In the genomic region with DNA sequence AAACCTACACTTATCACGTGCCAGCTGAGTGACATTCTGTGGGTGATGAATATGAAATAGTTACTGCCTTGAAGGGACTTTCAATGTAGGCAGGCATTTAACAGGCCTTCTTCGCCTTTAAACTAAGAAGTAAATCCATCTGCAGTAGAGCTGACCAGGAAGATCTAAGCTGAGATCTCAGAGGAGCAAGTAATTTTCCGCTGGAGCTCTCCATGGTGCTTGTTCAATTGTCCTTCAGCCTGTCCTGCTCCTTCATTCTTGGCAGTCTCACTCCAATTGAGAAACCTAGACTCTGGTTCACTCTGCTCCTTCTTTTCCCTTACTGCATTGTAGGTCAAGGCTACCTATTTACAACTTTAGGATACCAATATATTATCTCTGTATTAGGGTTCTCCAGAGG, we compare ENCODE assay signal across 12 cellular contexts.
DNase-seq lines count a peak whose midpoint lies in the region; ATAC-seq, FAIRE-seq and TF ChIP-seq lines count a peak whose summit lies in the region.
"Had no signal": no experiment of that assay in that cellular context is flagged by ENCODE, and none has a peak within 500 bp of the region (broad histone marks: within the 10 kb centered on the region; RNA-seq: fewer than 3 reads in every experiment).

No MANE protein-coding gene starts in this region.

- H3K36me3 ChIP-seq in osteoblast (ENCODE audit: insufficient read depth, low read length) (no peaks in the 10 kb centered on the region), gastroesophageal sphincter (no peaks in the 10 kb centered on the region)
- H3K36me3 ChIP-seq: spleen had no signal

- H3K79me2 ChIP-seq in H9 (ENCODE audit: insufficient read depth, low read length) (no peaks in the 10 kb centered on the region), osteoblast (ENCODE audit: insufficient read depth, low read length) (no peaks in the 10 kb centered on the region)

- H3T11ph ChIP-seq in H9 (ENCODE audit: low read length): no peak overlapping the region

- H2AFZ ChIP-seq in H9 (ENCODE audit: low read length): no peak overlapping the region
- H2AFZ ChIP-seq in osteoblast (ENCODE audit: low read length): no peak overlapping the region

- no peak overlapping the region for H3K27ac Mint-ChIP-seq in H9
- H3K27ac Mint-ChIP-seq: dendritic cell treated with granulocyte-macrophage colony-stimulating factor and Interleukin-4, amounts not matched to agents 40 ng/mL and 50 ng/mL, for 4 days had no signal

- no peak overlapping the region for H3K14ac ChIP-seq in H9 (ENCODE audit: insufficient read depth, low read length)

- TF ChIP-seq EP300 in gastroesophageal sphincter (IDR thresholded peaks at IDR 0.05): no peak

- H3K4me2 ChIP-seq in H9 (ENCODE audit: insufficient read depth, insufficient read length, low read length): no peak overlapping the region
- H3K4me2 ChIP-seq in osteoblast (ENCODE audit: insufficient read depth, low read length): no peak overlapping the region

- no peak overlapping the region for H3K56ac ChIP-seq in H9 (ENCODE audit: insufficient read length, low read depth, low read length)

- no peak for TF ChIP-seq CTCF in H9 (conservative IDR thresholded peaks at IDR 0.05)
- no peak for TF ChIP-seq CTCF in epithelial cell of esophagus (IDR thresholded peaks at IDR 0.05; ENCODE audit: insufficient read depth, low read depth, low read length, missing control alignments)
- TF ChIP-seq CTCF in osteoblast (IDR thresholded peaks at IDR 0.05; ENCODE audit: extremely low read depth, low read depth, low read length): no peak
- no peak for TF ChIP-seq CTCF in gastroesophageal sphincter (IDR thresholded peaks at IDR 0.05)

- no peak overlapping the region for H4K8ac ChIP-seq in H9 (replicated peaks; ENCODE audit: insufficient read length, low read depth, low read length)

- H2BK15ac ChIP-seq in H9 (ENCODE audit: low read depth, low read length): no peak overlapping the region

- H2BK5ac ChIP-seq in H9 (ENCODE audit: insufficient read length, low read length): no peak overlapping the region

- WGBS in H9 (ENCODE audit: extremely low coverage, insufficient read length, low lambda C conversion rate): no CpG with 5 or more reads among the region's 3 CpGs
- 91 to 92% methylated on average over 3 of the region's 3 CpGs for WGBS in gastroesophageal sphincter (ENCODE audit: low coverage in 1 of 2), 2 donors

- H3K4me1 Mint-ChIP-seq in H9: peaks cover 23 to 27% of the 10 kb centered on the region in 2 experiments
- H3K4me1 Mint-ChIP-seq: stimulated activated naive CD8-positive, alpha-beta T cell treated with anti-CD3 and anti-CD28 coated beads, Interleukin-15, amount 100 ng/mL, for 72 hours had no signal

- no peak overlapping the region for H3K9ac ChIP-seq in H9 (ENCODE audit: extremely low read depth, insufficient read length, low read length)

- DNase-seq in H9 (peak; percentile 56), epithelial cell of esophagus (ENCODE audit: low read depth) (peak; percentile 55), osteoblast (ENCODE audit: insufficient read length, low spot score, missing footprints) (peak; percentile 14), RCC 7860 (ENCODE audit: low spot score) (no peak), pons (ENCODE audit: low spot score) (no peak)
- DNase-seq: left colon; MV-4-11; spleen; stimulated activated naive CD8-positive, alpha-beta T cell treated with anti-CD3 and anti-CD28 coated beads, Interleukin-15, amount 100 ng/mL, for 72 hours had no signal

- peaks cover 7% of the 10 kb centered on the region; the same call in 1 of the 2 replicates for H3K4me1 ChIP-seq in H9 (ENCODE audit: insufficient read depth, low read length)
- no peaks in the 10 kb centered on the region for H3K4me1 ChIP-seq in osteoblast (ENCODE audit: insufficient read depth, low read length)
- peaks cover 0 to 22% (median 3%) of the 10 kb centered on the region in 3 donors for H3K4me1 ChIP-seq in gastroesophageal sphincter
- H3K4me1 ChIP-seq: spleen had no signal

- H3K27ac ChIP-seq in H9 (ENCODE audit: insufficient read length, low read depth, low read length) (no peak overlapping the region), osteoblast (ENCODE audit: low read depth, low read length) (no peak overlapping the region), gastroesophageal sphincter (no peak overlapping the region)
- H3K27ac ChIP-seq: spleen had no signal

- no peaks in the 10 kb centered on the region for H4K20me1 ChIP-seq in H9 (ENCODE audit: control insufficient read depth, insufficient read depth, insufficient read length)
- no peaks in the 10 kb centered on the region for H4K20me1 ChIP-seq in osteoblast (ENCODE audit: insufficient read depth, low read length)

- no peak overlapping the region for H2BK120ac ChIP-seq in H9 (ENCODE audit: low read depth, low read length, poor library complexity, severe bottlenecking)

- H3K27me3 ChIP-seq in H9 (ENCODE audit: insufficient read depth, low read length): no peaks in the 10 kb centered on the region
- H3K27me3 ChIP-seq in osteoblast (ENCODE audit: insufficient read depth, low read length): no peaks in the 10 kb centered on the region
- H3K27me3 ChIP-seq in gastroesophageal sphincter: no peaks in the 10 kb centered on the region
- H3K27me3 ChIP-seq: spleen had no signal

- H3K9me3 ChIP-seq in H9 (ENCODE audit: control insufficient read depth, low read depth, low read length) (no peaks in the 10 kb centered on the region), osteoblast (ENCODE audit: low read depth, low read length) (no peaks in the 10 kb centered on the region), gastroesophageal sphincter (no peaks in the 10 kb centered on the region)
- H3K9me3 ChIP-seq: spleen had no signal

- FAIRE-seq in RCC 7860 (lab: Jason Lieb, UNC): no peak

- H3K79me1 ChIP-seq in H9 (ENCODE audit: insufficient read depth, low read depth, low read length, poor library complexity, severe bottlenecking): no peaks in the 10 kb centered on the region

- no peak overlapping the region for H2BK20ac ChIP-seq in H9 (ENCODE audit: low read depth, low read length, poor library complexity, severe bottlenecking)

- H4K91ac ChIP-seq in H9 (ENCODE audit: insufficient read length, low read depth, low read length): no peak overlapping the region

- H4K5ac ChIP-seq in H9 (ENCODE audit: insufficient read length, low read depth, low read length): no peak overlapping the region

- H3K4me3 Mint-ChIP-seq in H9: no peak overlapping the region
- H3K4me3 Mint-ChIP-seq: dendritic cell treated with granulocyte-macrophage colony-stimulating factor and Interleukin-4, amounts not matched to agents 40 ng/mL and 50 ng/mL, for 4 days; stimulated activated naive CD8-positive, alpha-beta T cell treated with anti-CD3 and anti-CD28 coated beads, Interleukin-15, amount 100 ng/mL, for 72 hours had no signal

- H3K23ac ChIP-seq in H9 (ENCODE audit: insufficient read length, low read depth, low read length): no peak overlapping the region

- H3K27me3 Mint-ChIP-seq in H9 (ENCODE audit: low read depth): no peaks in the 10 kb centered on the region
- H3K27me3 Mint-ChIP-seq: dendritic cell treated with granulocyte-macrophage colony-stimulating factor and Interleukin-4, amounts not matched to agents 40 ng/mL and 50 ng/mL, for 4 days; stimulated activated naive CD8-positive, alpha-beta T cell treated with anti-CD3 and anti-CD28 coated beads, Interleukin-15, amount 100 ng/mL, for 72 hours had no signal

- H2AK5ac ChIP-seq in H9 (ENCODE audit: insufficient read length, low read length): no peak overlapping the region

- H3K4me3 ChIP-seq in epithelial cell of esophagus (ENCODE audit: low read length) (no peak overlapping the region), osteoblast (ENCODE audit: insufficient read depth, low read length) (no peak overlapping the region), gastroesophageal sphincter (no peak overlapping the region)
- H3K4me3 ChIP-seq: spleen had no signal

- no peaks in the 10 kb centered on the region for H3K9me3 Mint-ChIP-seq in H9

- H3K23me2 ChIP-seq in H9 (ENCODE audit: insufficient read length, low read depth, low read length, poor library complexity, severe bottlenecking): no peaks in the 10 kb centered on the region

- H3K4ac ChIP-seq in H9 (ENCODE audit: low read depth, low read length): no peak overlapping the region

- no peak overlapping the region for H3K18ac ChIP-seq in H9 (ENCODE audit: insufficient read length, low read depth, low read length)

- H2BK12ac ChIP-seq in H9 (ENCODE audit: insufficient read length, low read depth, low read length): no peak overlapping the region

- no peaks in the 10 kb centered on the region; a peak in 1 of 7 replicates for H3K36me3 Mint-ChIP-seq in H9 (ENCODE audit: insufficient read depth in 1 of 3, low read depth in 3 of 3)

- TF ChIP-seq POLR2A in gastroesophageal sphincter (IDR thresholded peaks at IDR 0.05): no peak

- ATAC-seq in gastroesophageal sphincter: no peak
- ATAC-seq: left colon; stimulated activated naive CD8-positive, alpha-beta T cell treated with anti-CD3 and anti-CD28 coated beads, Interleukin-15, amount 100 ng/mL, for 72 hours had no signal

TF ChIP-seq in PFSK-1, 5 proteins besides CTCF, POLR2A, EP300 and RAD21:
- TF ChIP-seq, protein P1, sequence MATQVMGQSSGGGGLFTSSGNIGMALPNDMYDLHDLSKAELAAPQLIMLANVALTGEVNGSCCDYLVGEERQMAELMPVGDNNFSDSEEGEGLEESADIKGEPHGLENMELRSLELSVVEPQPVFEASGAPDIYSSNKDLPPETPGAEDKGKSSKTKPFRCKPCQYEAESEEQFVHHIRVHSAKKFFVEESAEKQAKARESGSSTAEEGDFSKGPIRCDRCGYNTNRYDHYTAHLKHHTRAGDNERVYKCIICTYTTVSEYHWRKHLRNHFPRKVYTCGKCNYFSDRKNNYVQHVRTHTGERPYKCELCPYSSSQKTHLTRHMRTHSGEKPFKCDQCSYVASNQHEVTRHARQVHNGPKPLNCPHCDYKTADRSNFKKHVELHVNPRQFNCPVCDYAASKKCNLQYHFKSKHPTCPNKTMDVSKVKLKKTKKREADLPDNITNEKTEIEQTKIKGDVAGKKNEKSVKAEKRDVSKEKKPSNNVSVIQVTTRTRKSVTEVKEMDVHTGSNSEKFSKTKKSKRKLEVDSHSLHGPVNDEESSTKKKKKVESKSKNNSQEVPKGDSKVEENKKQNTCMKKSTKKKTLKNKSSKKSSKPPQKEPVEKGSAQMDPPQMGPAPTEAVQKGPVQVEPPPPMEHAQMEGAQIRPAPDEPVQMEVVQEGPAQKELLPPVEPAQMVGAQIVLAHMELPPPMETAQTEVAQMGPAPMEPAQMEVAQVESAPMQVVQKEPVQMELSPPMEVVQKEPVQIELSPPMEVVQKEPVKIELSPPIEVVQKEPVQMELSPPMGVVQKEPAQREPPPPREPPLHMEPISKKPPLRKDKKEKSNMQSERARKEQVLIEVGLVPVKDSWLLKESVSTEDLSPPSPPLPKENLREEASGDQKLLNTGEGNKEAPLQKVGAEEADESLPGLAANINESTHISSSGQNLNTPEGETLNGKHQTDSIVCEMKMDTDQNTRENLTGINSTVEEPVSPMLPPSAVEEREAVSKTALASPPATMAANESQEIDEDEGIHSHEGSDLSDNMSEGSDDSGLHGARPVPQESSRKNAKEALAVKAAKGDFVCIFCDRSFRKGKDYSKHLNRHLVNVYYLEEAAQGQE (IDR thresholded peaks at IDR 0.05; ENCODE audit: insufficient read depth in 1 of 2, low read depth in 2 of 2, low read length in 2 of 2): peak; percentile 87 to 97
- TF ChIP-seq FOXP2 (optimal IDR thresholded peaks at IDR 0.05; ENCODE audit: borderline replicate concordance, extremely low read depth, extremely low read length, insufficient read depth): no peak

Comparison
In these comparisons a context has a peak if more than half of its experiments do, and no peak if none do; other contexts are left out.
1. DNase-seq: peak in H9 (single experiment), epithelial cell of esophagus (single experiment) and osteoblast (single experiment); none in RCC 7860 (single experiment) and pons (single experiment).